ENCODE assay signal across 9 cellular contexts in genomic region chr17:57338257-57338919, GRCh38.
A peak's percentile ranks its signal among the peaks of the same experiment; 100 is the strongest.
DNase-seq lines count a peak whose midpoint lies in the region; ATAC-seq lines count a peak whose summit lies in the region.
"Had no signal": no experiment of that assay in that cellular context is flagged by ENCODE, and none has a peak within 500 bp of the region (broad histone marks: within the 10 kb centered on the region; RNA-seq: fewer than 3 reads in every experiment).

No MANE protein-coding gene starts in this region.

- H3K36me3 ChIP-seq in ectodermal cell (ENCODE audit: control insufficient read depth, insufficient read depth, low read length) = no peaks in the 10 kb centered on the region
- no peaks in the 10 kb centered on the region for H3K36me3 ChIP-seq in aorta (ENCODE audit: control insufficient read depth in 1 of 2, insufficient read depth in 2 of 2, low read length in 1 of 2)

- 45 to 49% methylated on average over 13 of the region's 13 CpGs for WGBS in ectodermal cell, 2 experiments
- WGBS in aorta, 2 donors = 85 to 92% methylated on average over 13 of the region's 13 CpGs

- peak; percentile 70 for ATAC-seq in GM18498 (IDR thresholded peaks at IDR 0.05; ENCODE audit: unreplicated experiment)
- ATAC-seq in GM21786 (IDR thresholded peaks at IDR 0.05; ENCODE audit: unreplicated experiment) = peak; percentile 78
- no peak for ATAC-seq in aorta (ENCODE audit: low FRiP score)

- intact Hi-C loops in aorta (cut with DNase I) = no loop called here

- peak; percentile 46 to 48 for DNase-seq in Kasumi-1 (lab: John Stamatoyannopoulos, UW)
- no peak for DNase-seq in putamen (ENCODE audit: low spot score)
- DNase-seq in aorta = no peak
- DNase-seq in inferior parietal cortex (ENCODE audit: extremely low spot score) = no peak
- no peak for DNase-seq in NCI-H187 treated with DMSO at 0.1 percent for 48 hours (lab: John Stamatoyannopoulos, UW)
- DNase-seq: activated CD4-positive, alpha-beta T cell treated with anti-CD3 and anti-CD28 coated beads, Interleukin-2, amount 50 U/mL, for 48 hours had no signal

- H3K27me3 ChIP-seq in ectodermal cell (ENCODE audit: control insufficient read depth, insufficient read depth, low read length, poor library complexity, severe bottlenecking) (no peaks in the 10 kb centered on the region), aorta (ENCODE audit: control insufficient read depth in 1 of 2, insufficient read depth in 2 of 2, low read length in 1 of 2) (no peaks in the 10 kb centered on the region)

- H3K27ac ChIP-seq in ectodermal cell (ENCODE audit: insufficient read depth, low read depth, low read length, poor library complexity, severe bottlenecking) = peak overlapping the region; percentile 82
- H3K27ac ChIP-seq in aorta (ENCODE audit: low read depth in 1 of 2, low read length in 2 of 2) = no peak overlapping the region

- H3K4me3 ChIP-seq in ectodermal cell (ENCODE audit: insufficient read depth, low read depth, low read length) (no peak overlapping the region), aorta (ENCODE audit: low read length in 2 of 2) (no peak overlapping the region)

- H3K4me1 ChIP-seq in ectodermal cell (ENCODE audit: control insufficient read depth, insufficient read depth, low read length) = peaks cover 48% of the 10 kb centered on the region
- H3K4me1 ChIP-seq in aorta (ENCODE audit: control insufficient read depth in 1 of 2, insufficient read depth in 2 of 2, low read length in 2 of 2) = no peaks in the 10 kb centered on the region

- H3K9me3 ChIP-seq in ectodermal cell (ENCODE audit: control insufficient read depth, low read length) (no peaks in the 10 kb centered on the region), aorta (ENCODE audit: control insufficient read depth, low read length) (no peaks in the 10 kb centered on the region)

Comparison
In these comparisons a context has a peak if more than half of its experiments do, and no peak if none do; other contexts are left out.
1. DNase-seq: peak in Kasumi-1 (2 of 2); none in putamen (single experiment), aorta (0 of 2), inferior parietal cortex (single experiment) and NCI-H187 treated with DMSO at 0.1 percent for 48 hours (single experiment).